In genomic region chr3:72582963-72583362, GRCh38 we compare ENCODE assay signal across 24 cellular contexts.
"Had no signal": no experiment of that assay in that cellular context is flagged by ENCODE, and none has a peak within 500 bp of the region (broad histone marks: within the 10 kb centered on the region; RNA-seq: fewer than 3 reads in every experiment).

No MANE protein-coding gene starts in this region.

- H3K4me3 Mint-ChIP-seq: dendritic cell treated with granulocyte-macrophage colony-stimulating factor and Interleukin-4, amounts not matched to agents 40 ng/mL and 50 ng/mL, for 4 days; endodermal cell; natural killer cell; stimulated activated naive CD8-positive, alpha-beta T cell treated with anti-CD3 and anti-CD28 coated beads, Interleukin-15, amount 100 ng/mL, for 72 hours had no signal

- DNase-seq: colonic mucosa; effector CD8-positive, alpha-beta T cell; endodermal cell; foreskin fibroblast; gastrocnemius medialis; head of caudate nucleus; left ventricle myocardium superior; lower lobe of right lung; natural killer cell; occipital lobe; ovary; psoas muscle; right cardiac atrium; stimulated activated CD4-positive, alpha-beta T cell treated with anti-CD3 and anti-CD28 coated beads, Interleukin-15, amount 100 ng/mL, for 24 hours; stimulated activated CD4-positive, alpha-beta T cell treated with anti-CD3 and anti-CD28 coated beads, Interleukin-2, amount 100 ng/mL, for 48 hours; stimulated activated naive CD4-positive, alpha-beta T cell; stimulated activated naive CD8-positive, alpha-beta T cell treated with anti-CD3 and anti-CD28 coated beads, Interleukin-15, amount 100 ng/mL, for 72 hours; trophoblast cell had no signal

- ATAC-seq: esophagus mucosa, gastrocnemius medialis, lower lobe of right lung, natural killer cell, psoas muscle, right cardiac atrium had no signal

- H3K27me3 ChIP-seq: colonic mucosa, gastrocnemius medialis, ovary, suprapubic skin had no signal

- FAIRE-seq: keratinocyte had no signal

- H3K36me3 Mint-ChIP-seq: natural killer cell had no signal

- H3K4me1 Mint-ChIP-seq: natural killer cell; stimulated activated naive CD8-positive, alpha-beta T cell treated with anti-CD3 and anti-CD28 coated beads, Interleukin-15, amount 100 ng/mL, for 72 hours had no signal

- H3K27ac Mint-ChIP-seq: dendritic cell treated with granulocyte-macrophage colony-stimulating factor and Interleukin-4, amounts not matched to agents 40 ng/mL and 50 ng/mL, for 4 days; natural killer cell; stimulated activated naive CD8-positive, alpha-beta T cell treated with anti-CD3 and anti-CD28 coated beads, Interleukin-15, amount 100 ng/mL, for 72 hours had no signal

- H3K9me3 ChIP-seq: colonic mucosa, gastrocnemius medialis, lower lobe of right lung, ovary, psoas muscle, suprapubic skin had no signal

- H3K27me3 Mint-ChIP-seq: stimulated activated naive CD8-positive, alpha-beta T cell treated with anti-CD3 and anti-CD28 coated beads, Interleukin-15, amount 100 ng/mL, for 72 hours had no signal

- H3K36me3 ChIP-seq: colonic mucosa, gastrocnemius medialis, lower lobe of right lung, ovary, suprapubic skin had no signal

- H3K9me3 Mint-ChIP-seq: dendritic cell treated with granulocyte-macrophage colony-stimulating factor and Interleukin-4, amounts not matched to agents 40 ng/mL and 50 ng/mL, for 4 days; endodermal cell; natural killer cell; stimulated activated naive CD8-positive, alpha-beta T cell treated with anti-CD3 and anti-CD28 coated beads, Interleukin-15, amount 100 ng/mL, for 72 hours had no signal

- H3K27ac ChIP-seq: colonic mucosa, epithelial cell of prostate, gastrocnemius medialis, lower lobe of right lung, ovary, psoas muscle, suprapubic skin had no signal

- H3K4me3 ChIP-seq: colonic mucosa, gastrocnemius medialis, lower lobe of right lung, ovary, psoas muscle, skin epidermis, suprapubic skin had no signal

- H3K4me1 ChIP-seq: colonic mucosa, gastrocnemius medialis, lower lobe of right lung, psoas muscle, suprapubic skin had no signal
